Comparison of ENCODE assay signal across 28 cellular contexts in genomic region chr17:27357236-27357635, GRCh38.
"Had no signal": no experiment of that assay in that cellular context is flagged by ENCODE, and none has a peak within 500 bp of the region (broad histone marks: within the 10 kb centered on the region; RNA-seq: fewer than 3 reads in every experiment).

No MANE protein-coding gene starts in this region.

- ATAC-seq: activated CD4-positive, alpha-beta T cell treated with anti-CD3 and anti-CD28 coated beads for 36 hours; activated CD8-positive, alpha-beta T cell treated with anti-CD3 and anti-CD28 coated beads for 36 hours; activated T-cell treated with anti-CD3 and anti-CD28 coated beads, Interleukin-2, amount 50 U/mL, for 4 hours; activated T-helper 17 cell treated with anti-CD3 and anti-CD28 coated beads, Interleukin-2, amount 50 U/mL, for 72 hours; esophagus mucosa had no signal

- H3K4me3 ChIP-seq: coronary artery, dorsolateral prefrontal cortex had no signal

- H3K27ac Mint-ChIP-seq: activated CD4-positive, alpha-beta T cell treated with anti-CD3 and anti-CD28 coated beads for 36 hours; activated CD8-positive, alpha-beta T cell treated with anti-CD3 and anti-CD28 coated beads for 36 hours; activated naive CD8-positive, alpha-beta T cell; activated T-helper 17 cell treated with anti-CD3 and anti-CD28 coated beads, Interleukin-2, amount 50 U/mL, for 72 hours; dendritic cell treated with granulocyte-macrophage colony-stimulating factor and Interleukin-4, amounts not matched to agents 40 ng/mL and 50 ng/mL, for 4 days; endodermal cell had no signal

- H3K4me3 Mint-ChIP-seq: activated CD4-positive, alpha-beta T cell treated with anti-CD3 and anti-CD28 coated beads for 36 hours; activated CD8-positive, alpha-beta T cell treated with anti-CD3 and anti-CD28 coated beads for 36 hours; activated naive CD8-positive, alpha-beta T cell; activated T-cell treated with anti-CD3 and anti-CD28 coated beads, Interleukin-2, amount 50 U/mL, for 4 hours; activated T-helper 17 cell treated with anti-CD3 and anti-CD28 coated beads, Interleukin-2, amount 50 U/mL, for 72 hours; central memory CD8-positive, alpha-beta T cell; dendritic cell treated with granulocyte-macrophage colony-stimulating factor and Interleukin-4, amounts not matched to agents 40 ng/mL and 50 ng/mL, for 4 days; endodermal cell had no signal

- H3K36me3 ChIP-seq: brain microvascular endothelial cell had no signal

- H3K27ac ChIP-seq: brain microvascular endothelial cell, coronary artery, dorsolateral prefrontal cortex had no signal

- DNase-seq: activated CD4-positive, alpha-beta T cell treated with anti-CD3 and anti-CD28 coated beads for 36 hours; activated CD4-positive, alpha-beta T cell treated with anti-CD3 and anti-CD28 coated beads, Interleukin-2, amount 50 U/mL, for 1 hour; activated CD4-positive, alpha-beta T cell treated with anti-CD3 and anti-CD28 coated beads, Interleukin-2, amount 50 U/mL, for 48 hours; activated CD4-positive, CD25-positive, alpha-beta regulatory T cell; activated CD4-positive, CD25-positive, alpha-beta regulatory T cell treated with anti-CD3 and anti-CD28 coated beads, Interleukin-2, amount 50 U/mL, for 72 hours; activated CD8-positive, alpha-beta memory T cell treated with anti-CD3 and anti-CD28 coated beads for 24 hours; activated CD8-positive, alpha-beta T cell treated with anti-CD3 and anti-CD28 coated beads for 36 hours; activated effector memory CD4-positive, alpha-beta T cell treated with Interleukin-2 at 50 U/mL for 16 hours; activated gamma-delta T cell treated with Interleukin-2 at 50 U/mL for 16 hours; activated naive CD4-positive, alpha-beta T cell treated with anti-CD3 and anti-CD28 coated beads, Interleukin-2, amount 50 U/mL, for 16 hours; activated naive CD4-positive, alpha-beta T cell treated with Interleukin-2 at 50 U/mL for 16 hours; activated T-cell treated with anti-CD3 and anti-CD28 coated beads, Interleukin-2, amount 50 U/mL, for 4 hours; amniotic stem cell; anterior cingulate cortex; brain microvascular endothelial cell; dorsolateral prefrontal cortex; effector memory CD4-positive, alpha-beta T cell; endodermal cell; foreskin fibroblast; head of caudate nucleus; T-helper 1 cell; T-helper 2 cell had no signal

- H3K36me3 Mint-ChIP-seq: activated naive CD8-positive, alpha-beta T cell had no signal

- H3K27me3 ChIP-seq: brain microvascular endothelial cell, dorsolateral prefrontal cortex had no signal

- H3K27me3 Mint-ChIP-seq: activated CD4-positive, alpha-beta T cell treated with anti-CD3 and anti-CD28 coated beads for 36 hours; activated CD8-positive, alpha-beta T cell treated with anti-CD3 and anti-CD28 coated beads for 36 hours; activated naive CD8-positive, alpha-beta T cell; activated T-helper 17 cell treated with anti-CD3 and anti-CD28 coated beads, Interleukin-2, amount 50 U/mL, for 72 hours; central memory CD8-positive, alpha-beta T cell had no signal
